ENCODE assay signal across 9 cellular contexts in genomic region chr13:110676057-110676510, GRCh38. TPM values are rescaled to one million over a fixed set of nuclear protein-coding genes. Genes with fewer than 3 reads are reported as not detected.
A peak's percentile ranks its signal among the peaks of the same experiment; 100 is the strongest.
DNase-seq lines count a peak whose midpoint lies in the region; ATAC-seq and TF ChIP-seq lines count a peak whose summit lies in the region.
"Had no signal": no experiment of that assay in that cellular context is flagged by ENCODE, and none has a peak within 500 bp of the region (broad histone marks: within the 10 kb centered on the region; RNA-seq: fewer than 3 reads in every experiment).

No MANE protein-coding gene starts in this region.

- H3K27me3 Mint-ChIP-seq in WTC11 (ENCODE audit: low read depth) = no peaks in the 10 kb centered on the region; the same call in 1 of the 2 replicates

- no peaks in the 10 kb centered on the region for H3K9me3 ChIP-seq in duodenal mucosa (ENCODE audit: control insufficient read depth in 1 of 2, low read length in 2 of 2)

- H3K9ac ChIP-seq in duodenal mucosa (ENCODE audit: low read depth in 1 of 2, low read length in 2 of 2) = no peak overlapping the region

- peak overlapping the region in 1 of 2 donors; percentile 36 for H3K4me3 ChIP-seq in duodenal mucosa (ENCODE audit: low read depth in 1 of 2, low read length in 2 of 2)

- no peak for TF ChIP-seq CTCF in GM10266 (IDR thresholded peaks at IDR 0.05; ENCODE audit: control insufficient read depth, insufficient read depth, low read depth, missing control alignments)
- no peak for TF ChIP-seq CTCF in WTC11 (IDR thresholded peaks at IDR 0.05)

- peaks cover 12 to 35% of the 10 kb centered on the region in 2 donors for H3K36me3 ChIP-seq in duodenal mucosa (ENCODE audit: control insufficient read depth in 1 of 2, insufficient read depth in 2 of 2, low read length in 2 of 2)

- H3K27me3 ChIP-seq in duodenal mucosa (ENCODE audit: control insufficient read depth in 1 of 2, insufficient read depth in 2 of 2, low read length in 2 of 2) = no peaks in the 10 kb centered on the region

- H3K4me3 Mint-ChIP-seq in WTC11 = no peak overlapping the region

- no peak overlapping the region for H3K27ac Mint-ChIP-seq in WTC11

- peak; percentile 53 for DNase-seq in GM10266 (ENCODE audit: extremely low spot score)
- DNase-seq in SIG-M5 treated with dmso at 0.1 percent for 504 hours (lab: John Stamatoyannopoulos, UW; ENCODE audit: unreplicated experiment) = no peak
- no peak for DNase-seq in WTC11 (ENCODE audit: low spot score)
- DNase-seq in cerebellar nuclear complex (lab: John Stamatoyannopoulos, UW) = no peak
- no peak for DNase-seq in activated CD4-positive, alpha-beta T cell treated with anti-CD3 and anti-CD28 coated beads for 48 hours
- DNase-seq: NCI-H2227 treated with DMSO at 0.1 percent for 48 hours had no signal

- H3K36me3 Mint-ChIP-seq in WTC11 = peaks cover 57% of the 10 kb centered on the region

- H3K9me3 Mint-ChIP-seq in WTC11 = peaks cover 10% of the 10 kb centered on the region

- POLR2A ChIA-PET in WTC11 (lab: Charles Lee) = no interaction called here

- H3K27ac ChIP-seq in duodenal mucosa (ENCODE audit: low read depth, low read length) = peak overlapping the region; percentile 36

- no peaks in the 10 kb centered on the region for H3K4me1 ChIP-seq in duodenal mucosa (ENCODE audit: control insufficient read depth in 1 of 2, insufficient read depth in 2 of 2, low read length in 2 of 2)

- H3K4me1 Mint-ChIP-seq in WTC11 = no peaks in the 10 kb centered on the region

- CTCF ChIA-PET in WTC11 (lab: Charles Lee) = no interaction called here

- ATAC-seq in GM19452 (IDR thresholded peaks at IDR 0.05; ENCODE audit: unreplicated experiment) (peak; percentile 70), HG03139 (IDR thresholded peaks at IDR 0.05; ENCODE audit: unreplicated experiment) (peak; percentile 73), WTC11 (no peak)

TF ChIP-seq in WTC11, 78 proteins besides CTCF, POLR2A, EP300 and RAD21:
- TF ChIP-seq NFE2L1 (CRISPR knock-in tag; IDR thresholded peaks at IDR 0.05) (no peak), USF1 (CRISPR knock-in tag; IDR thresholded peaks at IDR 0.05) (no peak), ZNF263 (CRISPR knock-in tag; IDR thresholded peaks at IDR 0.05; ENCODE audit: low read depth) (no peak)
- TF ChIP-seq, protein P1, sequence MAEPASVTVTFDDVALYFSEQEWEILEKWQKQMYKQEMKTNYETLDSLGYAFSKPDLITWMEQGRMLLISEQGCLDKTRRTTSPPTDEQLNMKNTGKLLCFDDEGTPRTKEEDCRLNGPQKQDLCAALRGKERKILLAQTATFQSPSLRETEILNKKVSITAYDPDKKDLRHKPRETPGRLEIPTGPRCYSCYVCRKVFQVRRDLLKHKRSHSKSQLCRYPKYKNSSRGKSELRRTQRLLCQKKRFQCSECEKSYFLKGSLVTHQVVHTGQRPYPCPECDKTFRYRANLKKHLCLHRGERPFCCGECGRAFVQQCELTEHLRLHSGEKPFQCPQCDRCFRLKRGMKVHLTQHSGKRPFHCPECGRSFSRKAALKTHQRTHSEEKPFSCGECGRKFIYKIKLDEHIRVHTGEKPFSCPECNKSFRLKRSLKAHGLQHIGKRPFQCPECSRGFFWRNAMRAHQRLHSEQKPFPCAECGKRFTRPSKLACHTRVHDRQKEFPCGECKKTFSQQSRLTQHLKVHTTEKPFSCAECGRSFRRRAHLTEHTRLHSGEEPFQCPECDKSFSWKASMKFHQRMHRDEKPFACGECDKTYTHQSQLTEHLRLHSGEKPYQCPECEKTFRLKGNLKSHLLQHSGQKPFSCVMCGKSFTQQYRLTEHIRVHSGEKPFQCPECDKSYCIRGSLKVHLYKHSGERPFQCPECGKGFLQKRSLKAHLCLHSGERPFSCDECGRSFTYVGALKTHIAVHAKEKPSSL (CRISPR knock-in tag; conservative IDR thresholded peaks at IDR 0.05) = no peak

RNA-seq across cellular contexts. Expression of gene CARS2, which starts 29.8 kb away (rescaled TPM):
- total RNA-seq in WTC11 (2021) = 39.9 to 50.9 TPM (median 50.0 TPM) in 3 replicates

RNA-seq across cellular contexts. Expression of gene ING1, which starts 37.4 kb away (rescaled TPM):
- total RNA-seq in WTC11 (2021) = 26.2 to 27.5 TPM (median 26.9 TPM) in 3 replicates
